Comparison of ENCODE assay signal across 23 cellular contexts in genomic region chr13:25971077-25971476, GRCh38.
DNase-seq lines count a peak whose midpoint lies in the region; ATAC-seq and TF ChIP-seq lines count a peak whose summit lies in the region.
"Had no signal": no experiment of that assay in that cellular context is flagged by ENCODE, and none has a peak within 500 bp of the region (broad histone marks: within the 10 kb centered on the region; RNA-seq: fewer than 3 reads in every experiment).

No MANE protein-coding gene starts in this region.

- ATAC-seq in central memory CD8-positive, alpha-beta T cell (replicated peaks; ENCODE audit: extremely low read depth, poor library complexity, severe bottlenecking), result peak; percentile 20
- ATAC-seq: gastroesophageal sphincter, K562, left colon, psoas muscle, SK-N-SH treated with all-trans-retinoic acid at 6 μM for 48 hours had no signal

- H3K9me3 ChIP-seq in HUES48 (ENCODE audit: control insufficient read depth, insufficient read depth, low read length), result no peaks in the 10 kb centered on the region
- H3K9me3 ChIP-seq: gastroesophageal sphincter, psoas muscle, uterus had no signal

- H3K36me3 Mint-ChIP-seq in activated T-cell treated with anti-CD3 and anti-CD28 coated beads, Interleukin-2, amount 50 U/mL, for 24 hours (ENCODE audit: low read depth), result no peaks in the 10 kb centered on the region
- H3K36me3 Mint-ChIP-seq in central memory CD8-positive, alpha-beta T cell (ENCODE audit: insufficient read depth), result peaks cover 1% of the 10 kb centered on the region
- H3K36me3 Mint-ChIP-seq in nephron progenitor cell (ENCODE audit: low read depth) (no peaks in the 10 kb centered on the region), type B pancreatic cell (peaks cover 6% of the 10 kb centered on the region)
- H3K36me3 Mint-ChIP-seq: CD14-positive monocyte had no signal

- H3K27ac Mint-ChIP-seq in activated T-cell treated with anti-CD3 and anti-CD28 coated beads, Interleukin-2, amount 50 U/mL, for 24 hours, result peak overlapping the region; percentile 45
- H3K27ac Mint-ChIP-seq in central memory CD8-positive, alpha-beta T cell (ENCODE audit: low read depth), result peak overlapping the region; percentile 77
- H3K27ac Mint-ChIP-seq in nephron progenitor cell (peak overlapping the region; percentile 63), type B pancreatic cell (no peak overlapping the region)
- H3K27ac Mint-ChIP-seq: CD14-positive monocyte had no signal

- H3K4me1 Mint-ChIP-seq in activated T-cell treated with anti-CD3 and anti-CD28 coated beads, Interleukin-2, amount 50 U/mL, for 24 hours (ENCODE audit: low read depth), result peaks cover 46% of the 10 kb centered on the region
- peaks cover 44% of the 10 kb centered on the region for H3K4me1 Mint-ChIP-seq in central memory CD8-positive, alpha-beta T cell
- H3K4me1 Mint-ChIP-seq in nephron progenitor cell (peaks cover 70% of the 10 kb centered on the region), type B pancreatic cell (ENCODE audit: unreplicated experiment) (peaks cover 35% of the 10 kb centered on the region)
- H3K4me1 Mint-ChIP-seq: CD14-positive monocyte had no signal

- TF ChIP-seq CTCF in nephron progenitor cell (IDR thresholded peaks at IDR 0.05) (no peak), type B pancreatic cell (conservative IDR thresholded peaks at IDR 0.05) (no peak)

- no peak overlapping the region for H3K9ac ChIP-seq in HUES48 (ENCODE audit: low read depth, low read length)

- H3K4me1 ChIP-seq in HUES48 (ENCODE audit: control insufficient read depth, insufficient read depth, low read length), result peaks cover 49% of the 10 kb centered on the region
- H3K4me1 ChIP-seq: gastroesophageal sphincter, uterus had no signal

- H3K27me3 ChIP-seq in HUES48 (ENCODE audit: control insufficient read depth, insufficient read depth, low read length), result peaks cover 22% of the 10 kb centered on the region
- H3K27me3 ChIP-seq: uterus had no signal

- H3K4me3 Mint-ChIP-seq in activated T-cell treated with anti-CD3 and anti-CD28 coated beads, Interleukin-2, amount 50 U/mL, for 24 hours, result no peak overlapping the region
- peak overlapping the region; percentile 0 for H3K4me3 Mint-ChIP-seq in central memory CD8-positive, alpha-beta T cell
- H3K4me3 Mint-ChIP-seq in nephron progenitor cell (no peak overlapping the region), type B pancreatic cell (no peak overlapping the region)
- H3K4me3 Mint-ChIP-seq: activated T-cell treated with anti-CD3 and anti-CD28 coated beads, Interleukin-2, amount 50 U/mL, for 4 hours; CD14-positive monocyte; neural crest cell had no signal

- no peaks in the 10 kb centered on the region for H3K27me3 Mint-ChIP-seq in activated T-cell treated with anti-CD3 and anti-CD28 coated beads, Interleukin-2, amount 50 U/mL, for 24 hours
- H3K27me3 Mint-ChIP-seq in central memory CD8-positive, alpha-beta T cell, result no peaks in the 10 kb centered on the region
- H3K27me3 Mint-ChIP-seq in nephron progenitor cell (ENCODE audit: low read depth, poor library complexity), result peaks cover under 1% of the 10 kb centered on the region
- H3K27me3 Mint-ChIP-seq in type B pancreatic cell, result peaks cover 12% of the 10 kb centered on the region

- DNase-seq in activated T-cell treated with anti-CD3 and anti-CD28 coated beads, Interleukin-2, amount 50 U/mL, for 24 hours, result no peak
- no peak for DNase-seq in activated T-cell treated with anti-CD3 and anti-CD28 coated beads, Interleukin-2, amount 50 U/mL, for 48 hours
- no peak for DNase-seq in central memory CD8-positive, alpha-beta T cell (ENCODE audit: low spot score in 2 of 2)
- DNase-seq in nephron progenitor cell, result no peak
- no peak for DNase-seq in type B pancreatic cell (ENCODE audit: extremely low spot score, unreplicated experiment)
- DNase-seq in DMS53 (lab: John Stamatoyannopoulos, UW), result no peak
- DNase-seq in GM19238 (ENCODE audit: insufficient read length, low spot score), result no peak
- DNase-seq: left colon; midbrain; MV-4-11; NCI-H187; NCI-H345; psoas muscle; stimulated activated CD4-positive, alpha-beta T cell treated with anti-CD3 and anti-CD28 coated beads, Interleukin-4, amount 100 ng/mL, for 1 hour; uterus had no signal

- no peaks in the 10 kb centered on the region for H3K36me3 ChIP-seq in HUES48 (ENCODE audit: control insufficient read depth, insufficient read depth, low read length)
- H3K36me3 ChIP-seq: gastroesophageal sphincter, uterus had no signal

- H3K9me3 Mint-ChIP-seq in activated T-cell treated with anti-CD3 and anti-CD28 coated beads, Interleukin-2, amount 50 U/mL, for 24 hours, result no peaks in the 10 kb centered on the region
- H3K9me3 Mint-ChIP-seq in central memory CD8-positive, alpha-beta T cell, result no peaks in the 10 kb centered on the region
- H3K9me3 Mint-ChIP-seq in nephron progenitor cell (no peaks in the 10 kb centered on the region), type B pancreatic cell (no peaks in the 10 kb centered on the region)
- H3K9me3 Mint-ChIP-seq: activated T-cell treated with anti-CD3 and anti-CD28 coated beads, Interleukin-2, amount 50 U/mL, for 4 hours; neural crest cell had no signal

- H3K4me3 ChIP-seq in HUES48 (ENCODE audit: low read depth, low read length), result no peak overlapping the region
- H3K4me3 ChIP-seq: gastroesophageal sphincter, K562, psoas muscle, smooth muscle cell, uterus had no signal

- H3K27ac ChIP-seq in HUES48 (ENCODE audit: low read depth, low read length), result peak overlapping the region; percentile 65
- H3K27ac ChIP-seq: gastroesophageal sphincter, psoas muscle, uterus had no signal
